ENCODE assay signal across 16 cellular contexts in the genomic region with DNA sequence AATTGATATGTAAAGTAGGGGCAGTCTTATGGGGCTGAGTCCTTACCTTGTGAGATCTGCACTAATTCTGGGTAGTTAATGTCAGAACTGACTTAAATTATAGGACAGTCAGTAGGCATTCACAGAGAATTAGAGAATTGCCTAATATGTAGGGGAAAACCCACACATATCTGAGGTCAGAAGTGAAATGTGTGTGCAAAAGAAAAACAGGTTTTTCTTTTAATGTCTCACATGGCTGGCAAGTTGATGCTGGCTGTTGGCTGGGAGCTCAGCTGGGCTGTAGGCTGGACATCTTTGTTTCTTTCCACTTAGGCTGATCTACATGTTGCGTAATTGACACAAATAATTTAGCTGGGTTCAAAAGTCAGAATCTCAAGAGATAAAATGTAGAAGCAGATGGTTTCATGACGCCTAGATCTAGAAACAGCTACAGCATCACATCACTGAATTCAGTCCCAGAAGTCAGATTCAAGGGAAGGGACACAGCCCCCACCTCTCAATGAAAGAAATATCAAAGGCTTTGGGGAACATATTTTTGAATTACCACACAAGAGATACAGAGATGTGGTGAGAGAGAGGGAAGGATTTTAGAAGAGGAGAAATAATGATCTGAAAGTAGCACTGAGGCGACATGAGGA.
A peak's percentile ranks its signal among the peaks of the same experiment; 100 is the strongest.
DNase-seq lines count a peak whose midpoint lies in the region; ATAC-seq and TF ChIP-seq lines count a peak whose summit lies in the region.
"Had no signal": no experiment of that assay in that cellular context is flagged by ENCODE, and none has a peak within 500 bp of the region (broad histone marks: within the 10 kb centered on the region; RNA-seq: fewer than 3 reads in every experiment).

No MANE protein-coding gene starts in this region.

- no peaks in the 10 kb centered on the region for H3K27me3 ChIP-seq in body of pancreas
- H3K27me3 ChIP-seq in hepatocyte: no peaks in the 10 kb centered on the region
- H3K27me3 ChIP-seq: upper lobe of left lung had no signal

- H3K79me2 ChIP-seq in hepatocyte: no peaks in the 10 kb centered on the region

- CTCF ChIA-PET in activated CD8-positive, alpha-beta T cell treated with anti-CD3 and anti-CD28 coated beads for 36 hours (lab: Charles Lee): no interaction called here
- CTCF ChIA-PET in activated CD8-positive, alpha-beta T cell treated with anti-CD3 and anti-CD28 coated beads, Interleukin-2, amount 10 ng/mL, durations not matched to agents 7 days and 5 days (lab: Charles Lee): interaction anchor here (0.7 kb wide), 1 partner anchor 211 kb away, joined by 3 read pairs; no protein-coding TSS in a partner anchor

- POLR2A ChIA-PET in activated CD8-positive, alpha-beta T cell treated with anti-CD3 and anti-CD28 coated beads for 36 hours (lab: Charles Lee): no interaction called here
- POLR2A ChIA-PET in activated CD8-positive, alpha-beta T cell treated with anti-CD3 and anti-CD28 coated beads, Interleukin-2, amount 10 ng/mL, durations not matched to agents 7 days and 5 days (lab: Charles Lee): no interaction called here

- H2AFZ ChIP-seq in hepatocyte: no peak overlapping the region

- WGBS in body of pancreas, 2 donors: 51 to 70% methylated on average over 3 of the region's 3 CpGs
- WGBS in hepatocyte (ENCODE audit: low lambda C conversion rate, missing lambda C conversion rate): 75% methylated on average over 3 of the region's 3 CpGs

- no peaks in the 10 kb centered on the region for H3K9me2 ChIP-seq in hepatocyte (replicated peaks; ENCODE audit: insufficient read depth)

- H3K4me1 ChIP-seq in body of pancreas: no peaks in the 10 kb centered on the region
- peaks cover 7% of the 10 kb centered on the region for H3K4me1 ChIP-seq in hepatocyte (ENCODE audit: insufficient read depth)

- no peaks in the 10 kb centered on the region for H3K27me3 Mint-ChIP-seq in activated CD8-positive, alpha-beta T cell treated with anti-CD3 and anti-CD28 coated beads for 36 hours
- peaks cover 4% of the 10 kb centered on the region for H3K27me3 Mint-ChIP-seq in activated CD8-positive, alpha-beta T cell treated with anti-CD3 and anti-CD28 coated beads, Interleukin-2, amount 10 ng/mL, durations not matched to agents 7 days and 5 days (ENCODE audit: low read depth)

- H3K9me3 ChIP-seq in body of pancreas (no peaks in the 10 kb centered on the region), hepatocyte (ENCODE audit: low read depth) (no peaks in the 10 kb centered on the region)
- H3K9me3 ChIP-seq: upper lobe of left lung had no signal

- H3K4me3 Mint-ChIP-seq in activated CD8-positive, alpha-beta T cell treated with anti-CD3 and anti-CD28 coated beads for 36 hours: no peak overlapping the region
- no peak overlapping the region for H3K4me3 Mint-ChIP-seq in activated CD8-positive, alpha-beta T cell treated with anti-CD3 and anti-CD28 coated beads, Interleukin-2, amount 10 ng/mL, durations not matched to agents 7 days and 5 days

- no peak overlapping the region for H3K27ac Mint-ChIP-seq in activated CD8-positive, alpha-beta T cell treated with anti-CD3 and anti-CD28 coated beads for 36 hours
- H3K27ac Mint-ChIP-seq in activated CD8-positive, alpha-beta T cell treated with anti-CD3 and anti-CD28 coated beads, Interleukin-2, amount 10 ng/mL, durations not matched to agents 7 days and 5 days: no peak overlapping the region

- H3K9me3 Mint-ChIP-seq in activated CD8-positive, alpha-beta T cell treated with anti-CD3 and anti-CD28 coated beads for 36 hours: no peaks in the 10 kb centered on the region
- no peaks in the 10 kb centered on the region for H3K9me3 Mint-ChIP-seq in activated CD8-positive, alpha-beta T cell treated with anti-CD3 and anti-CD28 coated beads, Interleukin-2, amount 10 ng/mL, durations not matched to agents 7 days and 5 days (ENCODE audit: insufficient read depth)

- no peak overlapping the region for H3K4me2 ChIP-seq in hepatocyte

- H3K27ac ChIP-seq in body of pancreas: no peak overlapping the region
- no peak overlapping the region for H3K27ac ChIP-seq in hepatocyte
- H3K27ac ChIP-seq: upper lobe of left lung had no signal

- peak; percentile 29 for ATAC-seq in activated CD8-positive, alpha-beta T cell treated with anti-CD3 and anti-CD28 coated beads for 36 hours
- ATAC-seq in activated CD8-positive, alpha-beta T cell treated with anti-CD3 and anti-CD28 coated beads, Interleukin-2, amount 10 ng/mL, durations not matched to agents 7 days and 5 days: no peak
- ATAC-seq in body of pancreas: peak; percentile 53
- ATAC-seq in stimulated activated naive CD8-positive, alpha-beta T cell treated with anti-CD3 and anti-CD28 coated beads, Interleukin-15, Interleukin-2, amounts not matched to agents 100 U/mL and 50 U/mL, for 24 hours: peak; percentile 20
- ATAC-seq in HG02852 (IDR thresholded peaks at IDR 0.05; ENCODE audit: unreplicated experiment): no peak

- H3K36me3 ChIP-seq in body of pancreas (replicated peaks in 1 of 2; ENCODE audit: insufficient read depth in 1 of 2, low read depth in 2 of 2): no peaks in the 10 kb centered on the region
- H3K36me3 ChIP-seq in hepatocyte (replicated peaks; ENCODE audit: insufficient read depth, low read depth): no peaks in the 10 kb centered on the region
- H3K36me3 ChIP-seq: upper lobe of left lung had no signal

- TF ChIP-seq POLR2A in body of pancreas (IDR thresholded peaks at IDR 0.05): no peak

- TF ChIP-seq CTCF in activated CD8-positive, alpha-beta T cell treated with anti-CD3 and anti-CD28 coated beads for 36 hours (IDR thresholded peaks at IDR 0.05): no peak
- TF ChIP-seq CTCF in body of pancreas (IDR thresholded peaks at IDR 0.05): no peak
- TF ChIP-seq CTCF in hepatocyte (IDR thresholded peaks at IDR 0.05; ENCODE audit: poor library complexity): no peak

- H3K36me3 Mint-ChIP-seq in activated CD8-positive, alpha-beta T cell treated with anti-CD3 and anti-CD28 coated beads for 36 hours (ENCODE audit: low read depth): no peaks in the 10 kb centered on the region
- no peaks in the 10 kb centered on the region for H3K36me3 Mint-ChIP-seq in activated CD8-positive, alpha-beta T cell treated with anti-CD3 and anti-CD28 coated beads, Interleukin-2, amount 10 ng/mL, durations not matched to agents 7 days and 5 days (ENCODE audit: low read depth)

- H4K20me1 ChIP-seq in hepatocyte (ENCODE audit: insufficient read depth, poor library complexity, severe bottlenecking): no peaks in the 10 kb centered on the region

- no peak for DNase-seq in activated CD8-positive, alpha-beta T cell treated with anti-CD3 and anti-CD28 coated beads for 36 hours
- DNase-seq in activated CD8-positive, alpha-beta T cell treated with anti-CD3 and anti-CD28 coated beads, Interleukin-2, amount 10 ng/mL, durations not matched to agents 7 days and 5 days: no peak
- DNase-seq in body of pancreas: peak in 1 of 4 donors; percentile 26
- DNase-seq in hepatocyte (ENCODE audit: low spot score): peak; percentile 18
- DNase-seq in stimulated activated naive CD8-positive, alpha-beta T cell treated with anti-CD3 and anti-CD28 coated beads, Interleukin-15, Interleukin-2, amounts not matched to agents 100 U/mL and 50 U/mL, for 24 hours: no peak
- no peak for DNase-seq in NCI-H446 (lab: John Stamatoyannopoulos, UW)
- DNase-seq in NCI-H82 treated with DMSO at 0.1 percent for 48 hours (lab: John Stamatoyannopoulos, UW; ENCODE audit: unreplicated experiment): no peak
- DNase-seq: activated T-cell treated with anti-CD3 and anti-CD28 coated beads, Interleukin-2, amount 50 U/mL, for 1 hour; DMS 273 treated with DMSO at 0.1 percent for 48 hours; effector memory CD4-positive, alpha-beta T cell; hypothalamus; Karpas-422; mesendoderm; SW 1271; upper lobe of left lung had no signal

- H3K4me3 ChIP-seq in body of pancreas (no peak overlapping the region), hepatocyte (no peak overlapping the region)
- H3K4me3 ChIP-seq: upper lobe of left lung had no signal

- intact Hi-C loops in activated CD8-positive, alpha-beta T cell treated with anti-CD3 and anti-CD28 coated beads for 36 hours (cut with micrococcal nuclease): no loop called here
- intact Hi-C loops in body of pancreas (cut with DNase I): no loop called here

- peaks cover 33% of the 10 kb centered on the region for H3K4me1 Mint-ChIP-seq in activated CD8-positive, alpha-beta T cell treated with anti-CD3 and anti-CD28 coated beads for 36 hours (ENCODE audit: low read depth)
- H3K4me1 Mint-ChIP-seq in activated CD8-positive, alpha-beta T cell treated with anti-CD3 and anti-CD28 coated beads, Interleukin-2, amount 10 ng/mL, durations not matched to agents 7 days and 5 days (ENCODE audit: low read depth): peaks cover 26% of the 10 kb centered on the region

Comparison
In these comparisons a context has a peak if more than half of its experiments do, and no peak if none do; other contexts are left out.
1. ATAC-seq: peak in activated CD8-positive, alpha-beta T cell treated with anti-CD3 and anti-CD28 coated beads for 36 hours (single experiment), body of pancreas (single experiment) and stimulated activated naive CD8-positive, alpha-beta T cell treated with anti-CD3 and anti-CD28 coated beads, Interleukin-15, Interleukin-2, amounts not matched to agents 100 U/mL and 50 U/mL, for 24 hours (single experiment); none in activated CD8-positive, alpha-beta T cell treated with anti-CD3 and anti-CD28 coated beads, Interleukin-2, amount 10 ng/mL, durations not matched to agents 7 days and 5 days (single experiment) and HG02852 (single experiment).